In genomic region chr11:125164422-125165110, GRCh38 we compare ENCODE assay signal across 1 cellular context.
TF ChIP-seq lines count a peak whose summit lies in the region.

A gene with protein sequence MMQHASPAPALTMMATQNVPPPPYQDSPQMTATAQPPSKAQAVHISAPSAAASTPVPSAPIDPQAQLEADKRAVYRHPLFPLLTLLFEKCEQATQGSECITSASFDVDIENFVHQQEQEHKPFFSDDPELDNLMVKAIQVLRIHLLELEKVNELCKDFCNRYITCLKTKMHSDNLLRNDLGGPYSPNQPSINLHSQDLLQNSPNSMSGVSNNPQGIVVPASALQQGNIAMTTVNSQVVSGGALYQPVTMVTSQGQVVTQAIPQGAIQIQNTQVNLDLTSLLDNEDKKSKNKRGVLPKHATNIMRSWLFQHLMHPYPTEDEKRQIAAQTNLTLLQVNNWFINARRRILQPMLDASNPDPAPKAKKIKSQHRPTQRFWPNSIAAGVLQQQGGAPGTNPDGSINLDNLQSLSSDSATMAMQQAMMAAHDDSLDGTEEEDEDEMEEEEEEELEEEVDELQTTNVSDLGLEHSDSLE (plus strand): TSS chr11:125164751. CDS start chr11:125351306, 186,555 bp downstream.

TF ChIP-seq in HepG2, 621 proteins besides CTCF, POLR2A, EP300 and RAD21 (continued from another document):
- peak; percentile 51; the same call in 1 of the 2 replicates for TF ChIP-seq PATZ1 (CRISPR knock-in tag; IDR thresholded peaks at IDR 0.05)
- no peak for TF ChIP-seq ZBTB38 (CRISPR knock-in tag; IDR thresholded peaks at IDR 0.05)
- TF ChIP-seq, protein P1, sequence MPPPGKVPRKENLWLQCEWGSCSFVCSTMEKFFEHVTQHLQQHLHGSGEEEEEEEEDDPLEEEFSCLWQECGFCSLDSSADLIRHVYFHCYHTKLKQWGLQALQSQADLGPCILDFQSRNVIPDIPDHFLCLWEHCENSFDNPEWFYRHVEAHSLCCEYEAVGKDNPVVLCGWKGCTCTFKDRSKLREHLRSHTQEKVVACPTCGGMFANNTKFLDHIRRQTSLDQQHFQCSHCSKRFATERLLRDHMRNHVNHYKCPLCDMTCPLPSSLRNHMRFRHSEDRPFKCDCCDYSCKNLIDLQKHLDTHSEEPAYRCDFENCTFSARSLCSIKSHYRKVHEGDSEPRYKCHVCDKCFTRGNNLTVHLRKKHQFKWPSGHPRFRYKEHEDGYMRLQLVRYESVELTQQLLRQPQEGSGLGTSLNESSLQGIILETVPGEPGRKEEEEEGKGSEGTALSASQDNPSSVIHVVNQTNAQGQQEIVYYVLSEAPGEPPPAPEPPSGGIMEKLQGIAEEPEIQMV (CRISPR knock-in tag; IDR thresholded peaks at IDR 0.05; ENCODE audit: low read depth) = no peak
- TF ChIP-seq ZFX (CRISPR knock-in tag; IDR thresholded peaks at IDR 0.05; ENCODE audit: low read depth) = peak; percentile 48
- no peak for TF ChIP-seq ZNF446 (CRISPR knock-in tag; IDR thresholded peaks at IDR 0.05)
- no peak for TF ChIP-seq MIER3 (CRISPR knock-in tag; IDR thresholded peaks at IDR 0.05; ENCODE audit: borderline replicate concordance)
- no peak for TF ChIP-seq PHF8 (CRISPR knock-in tag; IDR thresholded peaks at IDR 0.05)
- TF ChIP-seq ZSCAN25 (CRISPR knock-in tag; IDR thresholded peaks at IDR 0.05) = no peak
- TF ChIP-seq, protein P2, sequence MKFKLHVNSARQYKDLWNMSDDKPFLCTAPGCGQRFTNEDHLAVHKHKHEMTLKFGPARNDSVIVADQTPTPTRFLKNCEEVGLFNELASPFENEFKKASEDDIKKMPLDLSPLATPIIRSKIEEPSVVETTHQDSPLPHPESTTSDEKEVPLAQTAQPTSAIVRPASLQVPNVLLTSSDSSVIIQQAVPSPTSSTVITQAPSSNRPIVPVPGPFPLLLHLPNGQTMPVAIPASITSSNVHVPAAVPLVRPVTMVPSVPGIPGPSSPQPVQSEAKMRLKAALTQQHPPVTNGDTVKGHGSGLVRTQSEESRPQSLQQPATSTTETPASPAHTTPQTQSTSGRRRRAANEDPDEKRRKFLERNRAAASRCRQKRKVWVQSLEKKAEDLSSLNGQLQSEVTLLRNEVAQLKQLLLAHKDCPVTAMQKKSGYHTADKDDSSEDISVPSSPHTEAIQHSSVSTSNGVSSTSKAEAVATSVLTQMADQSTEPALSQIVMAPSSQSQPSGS (CRISPR knock-in tag; IDR thresholded peaks at IDR 0.05) = no peak
- TF ChIP-seq PCBP2 (optimal IDR thresholded peaks at IDR 0.05; ENCODE audit: low read depth, low read length, poor library complexity, severe bottlenecking) = no peak
- TF ChIP-seq ZNF552 (CRISPR knock-in tag; IDR thresholded peaks at IDR 0.05; ENCODE audit: borderline replicate concordance) = no peak
- TF ChIP-seq, protein P3, sequence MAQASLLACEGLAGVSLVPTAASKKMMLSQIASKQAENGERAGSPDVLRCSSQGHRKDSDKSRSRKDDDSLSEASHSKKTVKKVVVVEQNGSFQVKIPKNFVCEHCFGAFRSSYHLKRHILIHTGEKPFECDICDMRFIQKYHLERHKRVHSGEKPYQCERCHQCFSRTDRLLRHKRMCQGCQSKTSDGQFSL (CRISPR knock-in tag; IDR thresholded peaks at IDR 0.05) = no peak
- TF ChIP-seq KLF16 (CRISPR knock-in tag; IDR thresholded peaks at IDR 0.05) = no peak
- TF ChIP-seq, protein P4, sequence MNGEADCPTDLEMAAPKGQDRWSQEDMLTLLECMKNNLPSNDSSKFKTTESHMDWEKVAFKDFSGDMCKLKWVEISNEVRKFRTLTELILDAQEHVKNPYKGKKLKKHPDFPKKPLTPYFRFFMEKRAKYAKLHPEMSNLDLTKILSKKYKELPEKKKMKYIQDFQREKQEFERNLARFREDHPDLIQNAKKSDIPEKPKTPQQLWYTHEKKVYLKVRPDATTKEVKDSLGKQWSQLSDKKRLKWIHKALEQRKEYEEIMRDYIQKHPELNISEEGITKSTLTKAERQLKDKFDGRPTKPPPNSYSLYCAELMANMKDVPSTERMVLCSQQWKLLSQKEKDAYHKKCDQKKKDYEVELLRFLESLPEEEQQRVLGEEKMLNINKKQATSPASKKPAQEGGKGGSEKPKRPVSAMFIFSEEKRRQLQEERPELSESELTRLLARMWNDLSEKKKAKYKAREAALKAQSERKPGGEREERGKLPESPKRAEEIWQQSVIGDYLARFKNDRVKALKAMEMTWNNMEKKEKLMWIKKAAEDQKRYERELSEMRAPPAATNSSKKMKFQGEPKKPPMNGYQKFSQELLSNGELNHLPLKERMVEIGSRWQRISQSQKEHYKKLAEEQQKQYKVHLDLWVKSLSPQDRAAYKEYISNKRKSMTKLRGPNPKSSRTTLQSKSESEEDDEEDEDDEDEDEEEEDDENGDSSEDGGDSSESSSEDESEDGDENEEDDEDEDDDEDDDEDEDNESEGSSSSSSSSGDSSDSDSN (CRISPR knock-in tag; IDR thresholded peaks at IDR 0.05) = peak; percentile 37; the same call in 1 of the 2 replicates
- no peak for TF ChIP-seq DNMT1 (CRISPR knock-in tag; IDR thresholded peaks at IDR 0.05)
- TF ChIP-seq RCOR2 (CRISPR knock-in tag; IDR thresholded peaks at IDR 0.05) = no peak
- TF ChIP-seq ZNF34 (CRISPR knock-in tag; IDR thresholded peaks at IDR 0.05; ENCODE audit: borderline replicate concordance) = no peak
- TF ChIP-seq ZNF605 (CRISPR knock-in tag; IDR thresholded peaks at IDR 0.05) = no peak
- TF ChIP-seq ZNF839 (CRISPR knock-in tag; IDR thresholded peaks at IDR 0.05; ENCODE audit: borderline replicate concordance) = no peak
- no peak for TF ChIP-seq NCOA2 (CRISPR knock-in tag; IDR thresholded peaks at IDR 0.05)
